ENCODE assay signal across 14 cellular contexts in the genomic region with DNA sequence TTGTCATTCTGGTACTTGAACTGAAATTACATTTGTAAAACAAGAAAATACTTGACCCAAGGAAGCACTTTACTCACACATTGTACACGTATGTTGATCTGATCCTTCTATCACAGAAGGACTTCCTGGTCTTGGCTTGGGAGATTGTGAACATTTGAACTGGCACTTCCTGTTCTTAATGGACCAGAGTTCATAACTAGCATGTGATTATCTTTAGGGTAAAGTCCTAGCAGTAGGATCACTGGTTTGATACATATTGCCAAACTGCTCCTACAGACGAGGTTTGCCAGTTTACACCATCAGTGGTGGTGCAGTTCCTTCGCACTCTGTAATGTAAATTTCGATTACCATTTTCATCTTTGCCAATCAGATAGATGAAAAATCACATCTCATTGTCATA. TPM values are rescaled to one million over a fixed set of nuclear protein-coding genes. Genes with fewer than 3 reads are reported as not detected.
DNase-seq lines count a peak whose midpoint lies in the region; ATAC-seq and TF ChIP-seq lines count a peak whose summit lies in the region.
"Had no signal": no experiment of that assay in that cellular context is flagged by ENCODE, and none has a peak within 500 bp of the region (broad histone marks: within the 10 kb centered on the region; RNA-seq: fewer than 3 reads in every experiment).

No MANE protein-coding gene starts in this region.

- peaks cover 93% of the 10 kb centered on the region for H3K36me3 Mint-ChIP-seq in activated T-helper 17 cell treated with anti-CD3 and anti-CD28 coated beads, Interleukin-2, amount 50 U/mL, for 72 hours (ENCODE audit: low read depth)
- H3K36me3 Mint-ChIP-seq in progenitor cell of endocrine pancreas (ENCODE audit: insufficient read depth) = no peaks in the 10 kb centered on the region

- peak overlapping the region; percentile 97 for H3K27ac Mint-ChIP-seq in activated T-helper 17 cell treated with anti-CD3 and anti-CD28 coated beads, Interleukin-2, amount 50 U/mL, for 72 hours
- H3K27ac Mint-ChIP-seq in progenitor cell of endocrine pancreas = no peak overlapping the region

- peaks cover 87% of the 10 kb centered on the region for H3K4me1 Mint-ChIP-seq in activated T-helper 17 cell treated with anti-CD3 and anti-CD28 coated beads, Interleukin-2, amount 50 U/mL, for 72 hours
- H3K4me1 Mint-ChIP-seq in progenitor cell of endocrine pancreas (ENCODE audit: low read depth) = peaks cover 20% of the 10 kb centered on the region

- H3K4me3 Mint-ChIP-seq in activated T-helper 17 cell treated with anti-CD3 and anti-CD28 coated beads, Interleukin-2, amount 50 U/mL, for 72 hours = peak overlapping the region; percentile 97
- H3K4me3 Mint-ChIP-seq in progenitor cell of endocrine pancreas (ENCODE audit: low read depth) = no peak overlapping the region

- peak; percentile 26 for DNase-seq in DMS153 (lab: John Stamatoyannopoulos, UW)
- no peak for DNase-seq in DMS153 treated with DMSO at 0.1 percent for 48 hours (lab: John Stamatoyannopoulos, UW; ENCODE audit: unreplicated experiment)
- peak; percentile 54 for DNase-seq in HT-29 (ENCODE audit: low spot score)
- no peak for DNase-seq in lower lobe of right lung
- no peak for DNase-seq in DMS 273 treated with DMSO at 0.1 percent for 48 hours (lab: John Stamatoyannopoulos, UW)
- no peak for DNase-seq in WERI-Rb-1
- no peak for DNase-seq in progenitor cell of endocrine pancreas (ENCODE audit: low spot score, unreplicated experiment)
- DNase-seq: NCI-H1092 treated with DMSO at 0.1 percent for 48 hours; NCI-H446; PC-9; stimulated activated CD4-positive, alpha-beta T cell treated with anti-CD3 and anti-CD28 coated beads, Interleukin-12 subunit alpha, Interleukin-12 subunit beta, amount 100 ng/mL, for 4 hours; trophoblast cell had no signal

- H3K4me1 ChIP-seq in lower lobe of right lung = peaks cover 77% of the 10 kb centered on the region

- H3K36me3 ChIP-seq in lower lobe of right lung (no peaks in the 10 kb centered on the region), WERI-Rb-1 (no peaks in the 10 kb centered on the region)

- intact Hi-C loops in lower lobe of right lung (cut with DNase I) = no loop called here

- H3K4me3 ChIP-seq in lower lobe of right lung (no peak overlapping the region), WERI-Rb-1 (ENCODE audit: low read depth, low read length) (no peak overlapping the region)
- H3K4me3 ChIP-seq: PC-9 had no signal

- H3K27me3 ChIP-seq in lower lobe of right lung (ENCODE audit: low read depth) (no peaks in the 10 kb centered on the region), WERI-Rb-1 (ENCODE audit: insufficient read depth, low read depth, severe bottlenecking) (no peaks in the 10 kb centered on the region)

- TF ChIP-seq CTCF in lower lobe of right lung (IDR thresholded peaks at IDR 0.05) (no peak), WERI-Rb-1 (IDR thresholded peaks at IDR 0.05; ENCODE audit: low read depth, low read length) (no peak), progenitor cell of endocrine pancreas (IDR thresholded peaks at IDR 0.05; ENCODE audit: unreplicated experiment) (no peak)

- no peaks in the 10 kb centered on the region for H3K27me3 Mint-ChIP-seq in activated T-helper 17 cell treated with anti-CD3 and anti-CD28 coated beads, Interleukin-2, amount 50 U/mL, for 72 hours
- no peaks in the 10 kb centered on the region for H3K27me3 Mint-ChIP-seq in progenitor cell of endocrine pancreas

- H3K9me3 Mint-ChIP-seq in activated T-helper 17 cell treated with anti-CD3 and anti-CD28 coated beads, Interleukin-2, amount 50 U/mL, for 72 hours = no peaks in the 10 kb centered on the region
- no peaks in the 10 kb centered on the region for H3K9me3 Mint-ChIP-seq in progenitor cell of endocrine pancreas (ENCODE audit: low read depth)

- H3K9me3 ChIP-seq in lower lobe of right lung (no peaks in the 10 kb centered on the region), WERI-Rb-1 (ENCODE audit: severe bottlenecking) (no peaks in the 10 kb centered on the region)

- no peak for ATAC-seq in activated T-helper 17 cell treated with anti-CD3 and anti-CD28 coated beads, Interleukin-2, amount 50 U/mL, for 72 hours (replicated peaks)
- peak; percentile 77 to 82 for ATAC-seq in lower lobe of right lung

- H3K27ac ChIP-seq in lower lobe of right lung = no peak overlapping the region
- no peak overlapping the region for H3K27ac ChIP-seq in WERI-Rb-1
- H3K27ac ChIP-seq: 22Rv1, PC-9 had no signal

RNA-seq across cellular contexts. Expression of a gene that starts 12.7 kb away (rescaled TPM):
- 7.6 and 9.3 TPM in 2 replicates for total RNA-seq in HT-29 (2014; rRNA removed; shearing (Covaris generic))
- 10 to 100 TPM; 67.0 to 85.7 TPM for total RNA-seq in activated T-helper 17 cell treated with anti-CD3 and anti-CD28 coated beads, Interleukin-2, amount 50 U/mL, for 72 hours
- 53.1 TPM for total RNA-seq in lower lobe of right lung
- total RNA-seq in progenitor cell of endocrine pancreas = 10.9 TPM in 2 replicates

Comparison
In these comparisons a context has a peak if more than half of its experiments do, and no peak if none do; other contexts are left out.
1. DNase-seq: peak in DMS153 (single experiment) and HT-29 (single experiment); none in DMS153 treated with DMSO at 0.1 percent for 48 hours (single experiment), lower lobe of right lung (single experiment), DMS 273 treated with DMSO at 0.1 percent for 48 hours (single experiment), WERI-Rb-1 (single experiment) and progenitor cell of endocrine pancreas (single experiment).